Comparison of ENCODE assay signal across 1 cellular context in the genomic region with DNA sequence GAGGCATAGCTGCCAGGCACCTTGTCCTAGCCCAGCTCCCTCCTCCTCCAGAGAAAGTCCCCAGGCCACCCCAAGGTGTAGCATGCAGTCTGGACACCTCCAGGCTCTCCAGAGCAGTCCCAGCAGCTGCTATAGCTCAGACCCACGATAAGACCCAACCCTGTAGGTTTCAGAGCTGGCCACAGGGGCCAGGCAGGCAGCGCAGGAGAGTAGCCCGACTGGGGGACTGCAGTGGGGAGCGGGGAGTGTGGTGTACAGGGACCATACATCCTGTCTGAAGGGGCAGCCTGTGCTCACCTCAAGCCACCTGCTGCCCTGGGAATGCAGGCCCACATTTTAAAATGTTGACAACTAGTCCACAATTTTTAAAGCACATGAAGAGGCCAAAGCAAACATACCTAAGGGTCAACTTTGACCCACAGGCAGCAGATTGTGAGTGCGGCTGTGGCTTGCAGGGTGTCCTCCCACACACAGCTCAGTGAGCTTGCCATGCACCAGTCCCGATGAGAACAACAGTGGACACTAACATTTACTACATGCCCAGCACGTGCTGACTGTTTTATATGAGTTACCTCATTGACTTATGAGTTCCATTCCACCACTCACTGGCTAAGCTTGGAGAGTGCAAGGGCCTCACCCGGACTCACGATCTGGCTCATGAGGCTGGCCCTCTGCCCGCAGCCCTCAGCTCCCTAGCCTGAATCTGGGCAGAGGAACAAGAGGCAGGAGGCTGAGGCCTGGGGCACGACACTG.
TF ChIP-seq lines count a peak whose summit lies in the region.

No MANE protein-coding gene starts in this region.

TF ChIP-seq in HepG2, 621 proteins besides CTCF, POLR2A, EP300 and RAD21 (continued from another document and continues in another):
- TF ChIP-seq, protein P1, sequence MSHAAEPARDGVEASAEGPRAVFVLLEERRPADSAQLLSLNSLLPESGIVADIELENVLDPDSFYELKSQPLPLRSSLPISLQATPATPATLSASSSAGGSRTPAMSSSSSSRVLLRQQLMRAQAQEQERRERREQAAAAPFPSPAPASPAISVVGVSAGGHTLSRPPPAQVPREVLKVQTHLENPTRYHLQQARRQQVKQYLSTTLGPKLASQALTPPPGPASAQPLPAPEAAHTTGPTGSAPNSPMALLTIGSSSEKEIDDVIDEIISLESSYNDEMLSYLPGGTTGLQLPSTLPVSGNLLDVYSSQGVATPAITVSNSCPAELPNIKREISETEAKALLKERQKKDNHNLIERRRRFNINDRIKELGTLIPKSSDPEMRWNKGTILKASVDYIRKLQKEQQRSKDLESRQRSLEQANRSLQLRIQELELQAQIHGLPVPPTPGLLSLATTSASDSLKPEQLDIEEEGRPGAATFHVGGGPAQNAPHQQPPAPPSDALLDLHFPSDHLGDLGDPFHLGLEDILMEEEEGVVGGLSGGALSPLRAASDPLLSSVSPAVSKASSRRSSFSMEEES (CRISPR knock-in tag; IDR thresholded peaks at IDR 0.05) = 0 out of 2 replicates have a peak, but pooled peaks have one; percentile 40
- TF ChIP-seq SRY (CRISPR knock-in tag; IDR thresholded peaks at IDR 0.05) = no peak
- 0 out of 2 replicates have a peak, but pooled peaks have one; percentile 45 for TF ChIP-seq RNF2 (conservative IDR thresholded peaks at IDR 0.05; ENCODE audit: low read depth)
- TF ChIP-seq ZSCAN25 (CRISPR knock-in tag; IDR thresholded peaks at IDR 0.05) = no peak
- no peak for TF ChIP-seq ZNF143 (CRISPR knock-in tag; IDR thresholded peaks at IDR 0.05)
- no peak for TF ChIP-seq REXO4 (CRISPR knock-in tag; IDR thresholded peaks at IDR 0.05; ENCODE audit: borderline replicate concordance)
- TF ChIP-seq ZNF724P (CRISPR knock-in tag; IDR thresholded peaks at IDR 0.05; ENCODE audit: borderline replicate concordance) = no peak
- TF ChIP-seq, protein P2, sequence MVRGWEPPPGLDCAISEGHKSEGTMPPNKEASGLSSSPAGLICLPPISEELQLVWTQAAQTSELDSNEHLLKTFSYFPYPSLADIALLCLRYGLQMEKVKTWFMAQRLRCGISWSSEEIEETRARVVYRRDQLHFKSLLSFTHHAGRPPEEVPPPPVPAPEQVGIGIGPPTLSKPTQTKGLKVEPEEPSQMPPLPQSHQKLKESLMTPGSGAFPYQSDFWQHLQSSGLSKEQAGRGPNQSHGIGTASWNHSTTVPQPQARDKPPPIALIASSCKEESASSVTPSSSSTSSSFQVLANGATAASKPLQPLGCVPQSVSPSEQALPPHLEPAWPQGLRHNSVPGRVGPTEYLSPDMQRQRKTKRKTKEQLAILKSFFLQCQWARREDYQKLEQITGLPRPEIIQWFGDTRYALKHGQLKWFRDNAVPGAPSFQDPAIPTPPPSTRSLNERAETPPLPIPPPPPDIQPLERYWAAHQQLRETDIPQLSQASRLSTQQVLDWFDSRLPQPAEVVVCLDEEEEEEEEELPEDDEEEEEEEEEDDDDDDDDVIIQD (CRISPR knock-in tag; IDR thresholded peaks at IDR 0.05; ENCODE audit: low read depth) = peak; percentile 32; the same call in 1 of the 2 replicates
- no peak for TF ChIP-seq NKX3-1 (CRISPR knock-in tag; IDR thresholded peaks at IDR 0.05)
- TF ChIP-seq, protein P3, sequence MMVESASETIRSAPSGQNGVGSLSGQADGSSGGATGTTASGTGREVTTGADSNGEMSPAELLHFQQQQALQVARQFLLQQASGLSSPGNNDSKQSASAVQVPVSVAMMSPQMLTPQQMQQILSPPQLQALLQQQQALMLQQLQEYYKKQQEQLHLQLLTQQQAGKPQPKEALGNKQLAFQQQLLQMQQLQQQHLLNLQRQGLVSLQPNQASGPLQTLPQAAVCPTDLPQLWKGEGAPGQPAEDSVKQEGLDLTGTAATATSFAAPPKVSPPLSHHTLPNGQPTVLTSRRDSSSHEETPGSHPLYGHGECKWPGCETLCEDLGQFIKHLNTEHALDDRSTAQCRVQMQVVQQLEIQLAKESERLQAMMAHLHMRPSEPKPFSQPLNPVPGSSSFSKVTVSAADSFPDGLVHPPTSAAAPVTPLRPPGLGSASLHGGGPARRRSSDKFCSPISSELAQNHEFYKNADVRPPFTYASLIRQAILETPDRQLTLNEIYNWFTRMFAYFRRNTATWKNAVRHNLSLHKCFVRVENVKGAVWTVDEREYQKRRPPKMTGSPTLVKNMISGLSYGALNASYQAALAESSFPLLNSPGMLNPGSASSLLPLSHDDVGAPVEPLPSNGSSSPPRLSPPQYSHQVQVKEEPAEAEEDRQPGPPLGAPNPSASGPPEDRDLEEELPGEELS (CRISPR knock-in tag; IDR thresholded peaks at IDR 0.05) = peak; percentile 69; the same call in 1 of the 2 replicates
- TF ChIP-seq FIP1L1 (IDR thresholded peaks at IDR 0.05; ENCODE audit: borderline replicate concordance, insufficient read depth, low read depth, low read length) = no peak
- TF ChIP-seq, protein P4, sequence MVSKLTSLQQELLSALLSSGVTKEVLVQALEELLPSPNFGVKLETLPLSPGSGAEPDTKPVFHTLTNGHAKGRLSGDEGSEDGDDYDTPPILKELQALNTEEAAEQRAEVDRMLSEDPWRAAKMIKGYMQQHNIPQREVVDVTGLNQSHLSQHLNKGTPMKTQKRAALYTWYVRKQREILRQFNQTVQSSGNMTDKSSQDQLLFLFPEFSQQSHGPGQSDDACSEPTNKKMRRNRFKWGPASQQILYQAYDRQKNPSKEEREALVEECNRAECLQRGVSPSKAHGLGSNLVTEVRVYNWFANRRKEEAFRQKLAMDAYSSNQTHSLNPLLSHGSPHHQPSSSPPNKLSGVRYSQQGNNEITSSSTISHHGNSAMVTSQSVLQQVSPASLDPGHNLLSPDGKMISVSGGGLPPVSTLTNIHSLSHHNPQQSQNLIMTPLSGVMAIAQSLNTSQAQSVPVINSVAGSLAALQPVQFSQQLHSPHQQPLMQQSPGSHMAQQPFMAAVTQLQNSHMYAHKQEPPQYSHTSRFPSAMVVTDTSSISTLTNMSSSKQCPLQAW (CRISPR knock-in tag; IDR thresholded peaks at IDR 0.05) = peak; percentile 29; the same call in 1 of the 2 replicates
- no peak for TF ChIP-seq TEAD2 (CRISPR knock-in tag; IDR thresholded peaks at IDR 0.05)
- TF ChIP-seq HCFC1 (IDR thresholded peaks at IDR 0.05; ENCODE audit: low read depth, low read length) = no peak
- no peak for TF ChIP-seq SMARCC2 (IDR thresholded peaks at IDR 0.05)
- TF ChIP-seq, protein P5, sequence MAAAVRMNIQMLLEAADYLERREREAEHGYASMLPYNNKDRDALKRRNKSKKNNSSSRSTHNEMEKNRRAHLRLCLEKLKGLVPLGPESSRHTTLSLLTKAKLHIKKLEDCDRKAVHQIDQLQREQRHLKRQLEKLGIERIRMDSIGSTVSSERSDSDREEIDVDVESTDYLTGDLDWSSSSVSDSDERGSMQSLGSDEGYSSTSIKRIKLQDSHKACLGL (CRISPR knock-in tag; IDR thresholded peaks at IDR 0.05) = 0 out of 2 replicates have a peak, but pooled peaks have one; percentile 22
- no peak for TF ChIP-seq TSC22D2 (CRISPR knock-in tag; IDR thresholded peaks at IDR 0.05; ENCODE audit: borderline replicate concordance)
- TF ChIP-seq, protein P6, sequence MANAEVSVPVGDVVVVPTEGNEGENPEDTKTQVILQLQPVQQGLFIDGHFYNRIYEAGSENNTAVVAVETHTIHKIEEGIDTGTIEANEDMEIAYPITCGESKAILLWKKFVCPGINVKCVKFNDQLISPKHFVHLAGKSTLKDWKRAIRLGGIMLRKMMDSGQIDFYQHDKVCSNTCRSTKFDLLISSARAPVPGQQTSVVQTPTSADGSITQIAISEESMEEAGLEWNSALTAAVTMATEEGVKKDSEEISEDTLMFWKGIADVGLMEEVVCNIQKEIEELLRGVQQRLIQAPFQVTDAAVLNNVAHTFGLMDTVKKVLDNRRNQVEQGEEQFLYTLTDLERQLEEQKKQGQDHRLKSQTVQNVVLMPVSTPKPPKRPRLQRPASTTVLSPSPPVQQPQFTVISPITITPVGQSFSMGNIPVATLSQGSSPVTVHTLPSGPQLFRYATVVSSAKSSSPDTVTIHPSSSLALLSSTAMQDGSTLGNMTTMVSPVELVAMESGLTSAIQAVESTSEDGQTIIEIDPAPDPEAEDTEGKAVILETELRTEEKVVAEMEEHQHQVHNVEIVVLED (CRISPR knock-in tag; IDR thresholded peaks at IDR 0.05; ENCODE audit: borderline replicate concordance) = no peak
- no peak for TF ChIP-seq RBFOX2 (IDR thresholded peaks at IDR 0.05; ENCODE audit: low read depth, low read length)
- TF ChIP-seq, protein P7, sequence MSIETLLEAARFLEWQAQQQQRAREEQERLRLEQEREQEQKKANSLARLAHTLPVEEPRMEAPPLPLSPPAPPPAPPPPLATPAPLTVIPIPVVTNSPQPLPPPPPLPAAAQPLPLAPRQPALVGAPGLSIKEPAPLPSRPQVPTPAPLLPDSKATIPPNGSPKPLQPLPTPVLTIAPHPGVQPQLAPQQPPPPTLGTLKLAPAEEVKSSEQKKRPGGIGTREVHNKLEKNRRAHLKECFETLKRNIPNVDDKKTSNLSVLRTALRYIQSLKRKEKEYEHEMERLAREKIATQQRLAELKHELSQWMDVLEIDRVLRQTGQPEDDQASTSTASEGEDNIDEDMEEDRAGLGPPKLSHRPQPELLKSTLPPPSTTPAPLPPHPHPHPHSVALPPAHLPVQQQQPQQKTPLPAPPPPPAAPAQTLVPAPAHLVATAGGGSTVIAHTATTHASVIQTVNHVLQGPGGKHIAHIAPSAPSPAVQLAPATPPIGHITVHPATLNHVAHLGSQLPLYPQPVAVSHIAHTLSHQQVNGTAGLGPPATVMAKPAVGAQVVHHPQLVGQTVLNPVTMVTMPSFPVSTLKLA (IDR thresholded peaks at IDR 0.05) = peak; percentile 40; the same call in 1 of the 2 replicates
- no peak for TF ChIP-seq CREM (IDR thresholded peaks at IDR 0.05)
- no peak for TF ChIP-seq CREM (CRISPR knock-in tag; IDR thresholded peaks at IDR 0.05)
- no peak for TF ChIP-seq KMT2B (CRISPR knock-in tag; IDR thresholded peaks at IDR 0.05)
- peak; percentile 73 for TF ChIP-seq PHF21A (CRISPR knock-in tag; IDR thresholded peaks at IDR 0.05)
- TF ChIP-seq, protein P8, sequence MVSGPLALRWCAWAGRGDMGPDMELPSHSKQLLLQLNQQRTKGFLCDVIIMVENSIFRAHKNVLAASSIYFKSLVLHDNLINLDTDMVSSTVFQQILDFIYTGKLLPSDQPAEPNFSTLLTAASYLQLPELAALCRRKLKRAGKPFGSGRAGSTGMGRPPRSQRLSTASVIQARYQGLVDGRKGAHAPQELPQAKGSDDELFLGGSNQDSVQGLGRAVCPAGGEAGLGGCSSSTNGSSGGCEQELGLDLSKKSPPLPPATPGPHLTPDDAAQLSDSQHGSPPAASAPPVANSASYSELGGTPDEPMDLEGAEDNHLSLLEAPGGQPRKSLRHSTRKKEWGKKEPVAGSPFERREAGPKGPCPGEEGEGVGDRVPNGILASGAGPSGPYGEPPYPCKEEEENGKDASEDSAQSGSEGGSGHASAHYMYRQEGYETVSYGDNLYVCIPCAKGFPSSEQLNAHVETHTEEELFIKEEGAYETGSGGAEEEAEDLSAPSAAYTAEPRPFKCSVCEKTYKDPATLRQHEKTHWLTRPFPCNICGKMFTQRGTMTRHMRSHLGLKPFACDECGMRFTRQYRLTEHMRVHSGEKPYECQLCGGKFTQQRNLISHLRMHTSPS (CRISPR knock-in tag; IDR thresholded peaks at IDR 0.05; ENCODE audit: low read depth) = no peak
- no peak; the same call in 1 of the 2 replicates for TF ChIP-seq ZNF747 (CRISPR knock-in tag; IDR thresholded peaks at IDR 0.05; ENCODE audit: borderline replicate concordance)
- TF ChIP-seq, protein P9, sequence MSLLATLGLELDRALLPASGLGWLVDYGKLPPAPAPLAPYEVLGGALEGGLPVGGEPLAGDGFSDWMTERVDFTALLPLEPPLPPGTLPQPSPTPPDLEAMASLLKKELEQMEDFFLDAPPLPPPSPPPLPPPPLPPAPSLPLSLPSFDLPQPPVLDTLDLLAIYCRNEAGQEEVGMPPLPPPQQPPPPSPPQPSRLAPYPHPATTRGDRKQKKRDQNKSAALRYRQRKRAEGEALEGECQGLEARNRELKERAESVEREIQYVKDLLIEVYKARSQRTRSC (CRISPR knock-in tag; IDR thresholded peaks at IDR 0.05; ENCODE audit: low read depth) = no peak
- no peak for TF ChIP-seq MZF1 (CRISPR knock-in tag; IDR thresholded peaks at IDR 0.05; ENCODE audit: borderline replicate concordance)
- TF ChIP-seq THAP11 (CRISPR knock-in tag; IDR thresholded peaks at IDR 0.05) = peak; percentile 30; the same call in 1 of the 2 replicates
- TF ChIP-seq, protein P10, sequence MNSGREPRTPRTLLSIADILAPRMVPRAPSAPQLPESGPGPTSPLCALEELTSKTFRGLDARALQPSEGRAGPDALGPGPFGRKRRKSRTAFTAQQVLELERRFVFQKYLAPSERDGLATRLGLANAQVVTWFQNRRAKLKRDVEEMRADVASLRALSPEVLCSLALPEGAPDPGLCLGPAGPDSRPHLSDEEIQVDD (CRISPR knock-in tag; IDR thresholded peaks at IDR 0.05; ENCODE audit: borderline replicate concordance) = no peak
- TF ChIP-seq HOXA3 (CRISPR knock-in tag; IDR thresholded peaks at IDR 0.05) = 0 out of 2 replicates have a peak, but pooled peaks have one; percentile 44
- TF ChIP-seq ZNF432 (CRISPR knock-in tag; IDR thresholded peaks at IDR 0.05; ENCODE audit: borderline replicate concordance) = no peak
- no peak for TF ChIP-seq FOXP1 (IDR thresholded peaks at IDR 0.05)
- TF ChIP-seq FOXP1 (CRISPR knock-in tag; IDR thresholded peaks at IDR 0.05) = peak; percentile 34; the same call in 1 of the 2 replicates
- 0 out of 2 replicates have a peak, but pooled peaks have one; percentile 61 for TF ChIP-seq ERF (CRISPR knock-in tag; IDR thresholded peaks at IDR 0.05)
- TF ChIP-seq ZNF180 (CRISPR knock-in tag; IDR thresholded peaks at IDR 0.05; ENCODE audit: borderline replicate concordance, low read depth) = no peak
- TF ChIP-seq, protein P11, sequence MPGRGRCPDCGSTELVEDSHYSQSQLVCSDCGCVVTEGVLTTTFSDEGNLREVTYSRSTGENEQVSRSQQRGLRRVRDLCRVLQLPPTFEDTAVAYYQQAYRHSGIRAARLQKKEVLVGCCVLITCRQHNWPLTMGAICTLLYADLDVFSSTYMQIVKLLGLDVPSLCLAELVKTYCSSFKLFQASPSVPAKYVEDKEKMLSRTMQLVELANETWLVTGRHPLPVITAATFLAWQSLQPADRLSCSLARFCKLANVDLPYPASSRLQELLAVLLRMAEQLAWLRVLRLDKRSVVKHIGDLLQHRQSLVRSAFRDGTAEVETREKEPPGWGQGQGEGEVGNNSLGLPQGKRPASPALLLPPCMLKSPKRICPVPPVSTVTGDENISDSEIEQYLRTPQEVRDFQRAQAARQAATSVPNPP (CRISPR knock-in tag; IDR thresholded peaks at IDR 0.05) = no peak
- no peak for TF ChIP-seq MTF2 (CRISPR knock-in tag; IDR thresholded peaks at IDR 0.05; ENCODE audit: borderline replicate concordance)
- TF ChIP-seq, protein P12, sequence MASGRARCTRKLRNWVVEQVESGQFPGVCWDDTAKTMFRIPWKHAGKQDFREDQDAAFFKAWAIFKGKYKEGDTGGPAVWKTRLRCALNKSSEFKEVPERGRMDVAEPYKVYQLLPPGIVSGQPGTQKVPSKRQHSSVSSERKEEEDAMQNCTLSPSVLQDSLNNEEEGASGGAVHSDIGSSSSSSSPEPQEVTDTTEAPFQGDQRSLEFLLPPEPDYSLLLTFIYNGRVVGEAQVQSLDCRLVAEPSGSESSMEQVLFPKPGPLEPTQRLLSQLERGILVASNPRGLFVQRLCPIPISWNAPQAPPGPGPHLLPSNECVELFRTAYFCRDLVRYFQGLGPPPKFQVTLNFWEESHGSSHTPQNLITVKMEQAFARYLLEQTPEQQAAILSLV (CRISPR knock-in tag; IDR thresholded peaks at IDR 0.05; ENCODE audit: borderline replicate concordance) = no peak
- TF ChIP-seq U2AF2 (IDR thresholded peaks at IDR 0.05; ENCODE audit: low read depth, low read length) = no peak
- no peak for TF ChIP-seq ZNF335 (CRISPR knock-in tag; IDR thresholded peaks at IDR 0.05)
- no peak for TF ChIP-seq HNF4G (IDR thresholded peaks at IDR 0.05; ENCODE audit: borderline replicate concordance, low read depth, low read length)
- TF ChIP-seq HNF4G (CRISPR knock-in tag; IDR thresholded peaks at IDR 0.05; ENCODE audit: borderline replicate concordance, low read depth) = no peak
- peak; percentile 98 for TF ChIP-seq PPARG (CRISPR knock-in tag; conservative IDR thresholded peaks at IDR 0.05)
- TF ChIP-seq ARID2 (CRISPR knock-in tag; IDR thresholded peaks at IDR 0.05; ENCODE audit: borderline replicate concordance) = no peak
